25 cellular contexts compared by ENCODE assay signal in genomic region chr2:85747441-85747840, GRCh38. TPM values are rescaled to one million over a fixed set of nuclear protein-coding genes. Genes with fewer than 3 reads are reported as not detected.
DNase-seq lines count a peak whose midpoint lies in the region; ATAC-seq and TF ChIP-seq lines count a peak whose summit lies in the region.
"Had no signal": no experiment of that assay in that cellular context is flagged by ENCODE, and none has a peak within 500 bp of the region (broad histone marks: within the 10 kb centered on the region; RNA-seq: fewer than 3 reads in every experiment).

No MANE protein-coding gene starts in this region.

- TF ChIP-seq CTCF in IMR-90 (conservative IDR thresholded peaks at IDR 0.05; ENCODE audit: low read depth, low read length): no peak
- TF ChIP-seq CTCF in activated B cell treated with CpG ODN at 0.5 μM for 24 hours (IDR thresholded peaks at IDR 0.05): no peak
- TF ChIP-seq CTCF in tibial nerve (IDR thresholded peaks at IDR 0.05): no peak
- no peak for TF ChIP-seq CTCF in A673 (conservative IDR thresholded peaks at IDR 0.05; ENCODE audit: low read depth, low read length)

- ATAC-seq in IMR-90 (ENCODE audit: low read depth) (no peak), activated B cell treated with CpG ODN at 0.5 μM for 24 hours (ENCODE audit: low read depth) (no peak), GM18858 (IDR thresholded peaks at IDR 0.05; ENCODE audit: unreplicated experiment) (no peak)
- ATAC-seq in activated CD4-positive, alpha-beta T cell treated with anti-CD3 and anti-CD28 coated beads for 36 hours: no peak
- ATAC-seq: A549; CD8-positive, alpha-beta T cell; HepG2; SK-N-SH treated with all-trans-retinoic acid at 6 μM for 48 hours had no signal

- H3K36me3 Mint-ChIP-seq in activated B cell treated with CpG ODN at 0.5 μM for 24 hours (ENCODE audit: low read depth): no peaks in the 10 kb centered on the region
- H3K36me3 Mint-ChIP-seq in activated CD4-positive, alpha-beta T cell treated with anti-CD3 and anti-CD28 coated beads for 36 hours (ENCODE audit: low read depth): no peaks in the 10 kb centered on the region
- H3K36me3 Mint-ChIP-seq: CD8-positive, alpha-beta T cell had no signal

- H3K36me3 ChIP-seq in IMR-90 (ENCODE audit: control insufficient read depth, insufficient read depth, low read length): no peaks in the 10 kb centered on the region
- no peaks in the 10 kb centered on the region for H3K36me3 ChIP-seq in tibial nerve
- no peaks in the 10 kb centered on the region for H3K36me3 ChIP-seq in A673 (ENCODE audit: insufficient read depth, low read length, poor library complexity, severe bottlenecking)
- H3K36me3 ChIP-seq: HAP-1 had no signal

- peaks cover 24% of the 10 kb centered on the region for H3K9me1 ChIP-seq in IMR-90 (ENCODE audit: insufficient read depth, low read length)

- H2AK9ac ChIP-seq in IMR-90 (replicated peaks; ENCODE audit: low read depth, low read length, poor library complexity): peak overlapping the region; percentile 13

- intact Hi-C loops in IMR-90 (cut with micrococcal nuclease): no loop called here
- intact Hi-C loops in activated B cell treated with CpG ODN at 0.5 μM for 24 hours (cut with micrococcal nuclease): no loop called here
- intact Hi-C loops in activated CD4-positive, alpha-beta T cell treated with anti-CD3 and anti-CD28 coated beads for 36 hours (cut with DNase I, micrococcal nuclease): no loop called here
- intact Hi-C loops in A673 (cut with micrococcal nuclease; ENCODE audit: unreplicated experiment): no loop called here

- peaks cover 3% of the 10 kb centered on the region for H3K9me3 Mint-ChIP-seq in activated B cell treated with CpG ODN at 0.5 μM for 24 hours
- H3K9me3 Mint-ChIP-seq in activated CD4-positive, alpha-beta T cell treated with anti-CD3 and anti-CD28 coated beads for 36 hours (ENCODE audit: low read depth): no peaks in the 10 kb centered on the region
- H3K9me3 Mint-ChIP-seq: CD8-positive, alpha-beta T cell had no signal

- no peak overlapping the region for H2AFZ ChIP-seq in IMR-90 (replicated peaks; ENCODE audit: low read length, poor library complexity)
- H2AFZ ChIP-seq: GM23248 had no signal

- peak overlapping the region; percentile 28; the same call in 1 of the 2 replicates for H2BK20ac ChIP-seq in IMR-90 (ENCODE audit: low read depth, low read length)

- DNase-seq in IMR-90: no peak
- no peak for DNase-seq in activated B cell treated with CpG ODN at 0.5 μM for 24 hours
- DNase-seq in myocyte (ENCODE audit: low read depth): peak; percentile 65
- DNase-seq in tibial nerve (ENCODE audit: low spot score in 2 of 2): no peak
- DNase-seq in foreskin melanocyte: no peak
- no peak for DNase-seq in activated CD4-positive, alpha-beta T cell treated with anti-CD3 and anti-CD28 coated beads for 36 hours
- no peak for DNase-seq in A673 (ENCODE audit: low spot score)
- DNase-seq: C1 segment of cervical spinal cord; CD8-positive, alpha-beta T cell; DND-41; GM23248; NCI-H1105; NCI-H2081; NCI-H2171 treated with DMSO at 0.1 percent for 48 hours; NCI-H446 treated with DMSO at 0.1 percent for 48 hours; NCI-H69 had no signal

- BruUV-seq in IMR-90 (replicated peaks; lab: Mats Ljungman, UMichigan): no TSS peak
- BruUV-seq in A673 (replicated peaks; lab: Mats Ljungman, UMichigan): no TSS peak

- TF ChIP-seq POLR2A in IMR-90 (IDR thresholded peaks at IDR 0.05; ENCODE audit: low read depth, low read length) (no peak), tibial nerve (IDR thresholded peaks at IDR 0.05) (no peak)

- H3K27ac ChIP-seq in IMR-90 (ENCODE audit: insufficient read depth, low read length) (no peak overlapping the region), tibial nerve (peak overlapping the region; percentile 83 to 96 (median 94)), A673 (ENCODE audit: low read depth, low read length, poor library complexity, severe bottlenecking) (no peak overlapping the region)
- H3K27ac ChIP-seq: GM23248, HL-60, RWPE1 had no signal

- no peak overlapping the region for H2BK5ac ChIP-seq in IMR-90 (ENCODE audit: low read depth, low read length, poor library complexity, severe bottlenecking)

- H3K18ac ChIP-seq in IMR-90 (ENCODE audit: low read depth, low read length): no peak overlapping the region

- H3K4me1 ChIP-seq in IMR-90 (ENCODE audit: control insufficient read depth, insufficient read depth, low read length) (peaks cover 39% of the 10 kb centered on the region), tibial nerve (peaks cover 15 to 98% (median 76%) of the 10 kb centered on the region in 4 donors), A673 (ENCODE audit: insufficient read depth, low read length, poor library complexity, severe bottlenecking) (peaks cover 50% of the 10 kb centered on the region)
- H3K4me1 ChIP-seq: HAP-1 had no signal

- H3K27ac Mint-ChIP-seq in activated B cell treated with CpG ODN at 0.5 μM for 24 hours: no peak overlapping the region
- no peak overlapping the region for H3K27ac Mint-ChIP-seq in activated CD4-positive, alpha-beta T cell treated with anti-CD3 and anti-CD28 coated beads for 36 hours
- H3K27ac Mint-ChIP-seq: CD8-positive, alpha-beta T cell had no signal

- no peak for TF ChIP-seq RAD21 in IMR-90 (IDR thresholded peaks at IDR 0.05; ENCODE audit: low read length)

- in situ Hi-C loops in IMR-90 (cut with MboI; ENCODE audit: low sequenced_read_pairs): no loop called here

- H3K27me3 Mint-ChIP-seq in activated B cell treated with CpG ODN at 0.5 μM for 24 hours: peaks cover 18% of the 10 kb centered on the region
- H3K27me3 Mint-ChIP-seq in activated CD4-positive, alpha-beta T cell treated with anti-CD3 and anti-CD28 coated beads for 36 hours: peaks cover 34% of the 10 kb centered on the region

- no peaks in the 10 kb centered on the region for H3K9me3 ChIP-seq in IMR-90 (ENCODE audit: control insufficient read depth, insufficient read depth, low read length)
- no peaks in the 10 kb centered on the region for H3K9me3 ChIP-seq in tibial nerve
- no peaks in the 10 kb centered on the region for H3K9me3 ChIP-seq in A673 (ENCODE audit: low read depth, low read length, poor library complexity, severe bottlenecking)
- H3K9me3 ChIP-seq: A549, HAP-1 had no signal

- H3K23ac ChIP-seq in IMR-90 (ENCODE audit: low read depth, low read length): 0 out of 2 replicates have a peak overlapping the region, but pooled peaks have one; percentile 9

- CTCF ChIA-PET in IMR-90 (lab: Yijun Ruan, JAX): no interaction called here
- CTCF ChIA-PET in activated B cell treated with CpG ODN at 0.5 μM for 24 hours (lab: Charles Lee): interaction anchor here (1.0 kb wide), 1 partner anchor 66 kb away, joined by 3 read pairs; no protein-coding TSS in a partner anchor
- CTCF ChIA-PET in activated CD4-positive, alpha-beta T cell treated with anti-CD3 and anti-CD28 coated beads for 36 hours (lab: Charles Lee): interaction anchor here (0.7 to 1.6 kb wide), 3 partner anchors 35 to 352 kb away, joined by 3 to 5 read pairs (median 4); no protein-coding TSS in a partner anchor
- CTCF ChIA-PET in A673 (lab: Charles Lee): no interaction called here

- peak overlapping the region; percentile 5 for H3K4me3 Mint-ChIP-seq in activated B cell treated with CpG ODN at 0.5 μM for 24 hours
- H3K4me3 Mint-ChIP-seq in activated CD4-positive, alpha-beta T cell treated with anti-CD3 and anti-CD28 coated beads for 36 hours: no peak overlapping the region
- H3K4me3 Mint-ChIP-seq: CD8-positive, alpha-beta T cell had no signal

- H3K14ac ChIP-seq in IMR-90 (replicated peaks; ENCODE audit: low read depth, low read length): no peak overlapping the region

- H2BK120ac ChIP-seq in IMR-90 (ENCODE audit: low read depth, low read length): no peak overlapping the region

- no peak overlapping the region for H2BK15ac ChIP-seq in IMR-90 (ENCODE audit: low read depth, low read length)

- H3K4ac ChIP-seq in IMR-90 (ENCODE audit: low read depth, low read length): no peak overlapping the region

- H4K20me1 ChIP-seq in IMR-90 (ENCODE audit: insufficient read depth, low read length): 0 out of 2 replicates have a peak, but pooled peaks cover 4% of the 10 kb centered on the region

- POLR2A ChIA-PET in IMR-90 (lab: Charles Lee; ENCODE audit: unreplicated experiment): no interaction called here
- POLR2A ChIA-PET in activated B cell treated with CpG ODN at 0.5 μM for 24 hours (lab: Charles Lee): no interaction called here
- POLR2A ChIA-PET in activated CD4-positive, alpha-beta T cell treated with anti-CD3 and anti-CD28 coated beads for 36 hours (lab: Charles Lee): no interaction called here
- POLR2A ChIA-PET in A673 (lab: Charles Lee; ENCODE audit: low non-redundant PET): no interaction called here

- no peak overlapping the region for H4K5ac ChIP-seq in IMR-90 (ENCODE audit: low read depth, low read length)

- H3K9ac ChIP-seq in IMR-90 (ENCODE audit: low read depth, low read length): no peak overlapping the region
- H3K9ac ChIP-seq: GM23248 had no signal

- dilution Hi-C loops in IMR-90 (cut with HindIII; ENCODE audit: low sequenced_read_pairs, unreplicated experiment): no loop called here

- H3K56ac ChIP-seq in IMR-90 (ENCODE audit: extremely low read depth, insufficient read depth, low read length): no peak overlapping the region

- TF ChIP-seq EP300 in tibial nerve (IDR thresholded peaks at IDR 0.05): no peak

- H2AK5ac ChIP-seq in IMR-90 (ENCODE audit: low read depth, low read length): peak overlapping the region; percentile 17; the same call in 1 of the 2 replicates

- no CpG with 5 or more reads among the region's 3 CpGs for WGBS in IMR-90 (ENCODE audit: extremely low coverage in 2 of 2, insufficient read length in 1 of 2), 2 experiments
- WGBS in tibial nerve, 2 donors: 85 to 86% methylated on average over 3 of the region's 3 CpGs

- H3K27me3 ChIP-seq in IMR-90 (ENCODE audit: control insufficient read depth, insufficient read depth, low read length): no peaks in the 10 kb centered on the region; the same call in 1 of the 2 replicates
- no peaks in the 10 kb centered on the region for H3K27me3 ChIP-seq in tibial nerve
- no peaks in the 10 kb centered on the region for H3K27me3 ChIP-seq in A673 (replicated peaks; ENCODE audit: insufficient read depth, low read depth, low read length, poor library complexity)

- peaks cover 57% of the 10 kb centered on the region for H3K4me1 Mint-ChIP-seq in activated B cell treated with CpG ODN at 0.5 μM for 24 hours
- H3K4me1 Mint-ChIP-seq in activated CD4-positive, alpha-beta T cell treated with anti-CD3 and anti-CD28 coated beads for 36 hours: no peaks in the 10 kb centered on the region

- no peak overlapping the region for H3K4me2 ChIP-seq in IMR-90 (ENCODE audit: low read depth, low read length)
- H3K4me2 ChIP-seq: A549 had no signal

- no peak overlapping the region for H4K8ac ChIP-seq in IMR-90 (ENCODE audit: low read depth in 2 of 2, low read length in 2 of 2)

- no peaks in the 10 kb centered on the region for H3K79me1 ChIP-seq in IMR-90 (ENCODE audit: low read depth in 1 of 2, low read length in 2 of 2)

- H3K4me3 ChIP-seq in IMR-90 (ENCODE audit: insufficient read depth, low read depth, low read length) (no peak overlapping the region), tibial nerve (no peak overlapping the region), A673 (ENCODE audit: low read depth, low read length, poor library complexity, severe bottlenecking) (no peak overlapping the region)
- H3K4me3 ChIP-seq: A549, GM12878, GM23248, HAP-1 had no signal

- H4K91ac ChIP-seq in IMR-90 (ENCODE audit: insufficient read depth, low read depth, low read length): no peak overlapping the region

RNA-seq across cellular contexts. Expression of gene ATOH8, which starts 6.3 kb away (rescaled TPM):
- total RNA-seq in IMR-90 (2012; rRNA removed): 7.8 and 7.9 TPM in 2 replicates
- 9.0 and 11.2 TPM in 2 replicates for polyA plus RNA-seq in IMR-90 (2012; rRNA removed)
- 6.2 and 7.6 TPM in 2 replicates for polyA plus RNA-seq in IMR-90 (2012; cell fraction: cytosol; rRNA removed)
- 5.0 and 13.0 TPM in 2 replicates for polyA plus RNA-seq in IMR-90 (2012; cell fraction: nucleus; rRNA removed; ENCODE audit: low replicate concordance)
- not detected in 2 replicates for total RNA-seq in activated B cell treated with CpG ODN at 0.5 μM for 24 hours
- total RNA-seq in myocyte: 7.2 and 8.3 TPM in 2 replicates
- 3.1 TPM for polyA plus RNA-seq in myocyte (2012)
- total RNA-seq in tibial nerve: 100 to 1,000 TPM in 3 of 4 donors, 10 to 100 TPM in 1; 98.0 to 170 (median 119) TPM
- total RNA-seq in activated CD4-positive, alpha-beta T cell treated with anti-CD3 and anti-CD28 coated beads for 36 hours: not detected
- total RNA-seq in A673 (2021): 4.3 and 4.6 TPM in 2 replicates
- total RNA-seq: GM12878 had no signal

RNA-seq across cellular contexts. Expression of gene GNLY, which starts 53.3 kb away (rescaled TPM):
- not detected in 2 replicates for total RNA-seq in IMR-90 (2012; rRNA removed)
- polyA plus RNA-seq in IMR-90 (2012; rRNA removed): not detected in 2 replicates
- not detected in 2 replicates for polyA plus RNA-seq in IMR-90 (2012; cell fraction: cytosol; rRNA removed)
- polyA plus RNA-seq in IMR-90 (2012; cell fraction: nucleus; rRNA removed; ENCODE audit: low replicate concordance): 0.13 and 0.24 TPM in 2 replicates
- 1.8 and 2.3 TPM in 2 replicates for total RNA-seq in activated B cell treated with CpG ODN at 0.5 μM for 24 hours
- 1.4 TPM in 1 of 2 replicates, not detected in the other for total RNA-seq in myocyte
- 0.14 TPM for polyA plus RNA-seq in myocyte (2012)
- 1 to 10 TPM in 1 of 4 donors, under 1 TPM in 2, not detected in 1; 0.63 to 4.2 (median 0.98) TPM for total RNA-seq in tibial nerve
- total RNA-seq in activated CD4-positive, alpha-beta T cell treated with anti-CD3 and anti-CD28 coated beads for 36 hours: 10 to 100 TPM; 18.9 to 21.6 TPM
- not detected in 2 replicates for total RNA-seq in A673 (2021)
- total RNA-seq: GM23248, HepG2, HT-29 had no signal
- polyA plus RNA-seq: A549, GM23248, HepG2 had no signal

Comparison
In these comparisons a context has a peak if more than half of its experiments do, and no peak if none do; other contexts are left out.
1. H3K27ac ChIP-seq: peak in tibial nerve (4 of 4); none in IMR-90 (single experiment) and A673 (single experiment).
2. RNA of gene ATOH8, which starts 6.3 kb away (total RNA-seq): 98.0 to 170 TPM in tibial nerve; 7.8 to 7.9 TPM in IMR-90, 7.2 to 8.3 TPM in myocyte, 4.3 to 4.6 TPM in A673, not detected in activated B cell treated with CpG ODN at 0.5 μM for 24 hours and not detected in activated CD4-positive, alpha-beta T cell treated with anti-CD3 and anti-CD28 coated beads for 36 hours; every median in the first group is over 10 times any median in the second.
3. CTCF ChIA-PET loops: an anchor here in activated B cell treated with CpG ODN at 0.5 μM for 24 hours (1.0 kb wide) and activated CD4-positive, alpha-beta T cell treated with anti-CD3 and anti-CD28 coated beads for 36 hours (0.7 to 1.6 kb wide); none called in IMR-90 and A673.